1 cellular context compared by ENCODE assay signal in genomic region chr16:4614571-4615388, GRCh38.
TF ChIP-seq lines count a peak whose summit lies in the region.

UBALD1 (minus strand) TSS chr16:4614888; CDS start chr16:4614797, 91 bp downstream.

TF ChIP-seq in K562, 482 proteins besides CTCF, POLR2A, EP300 and RAD21 (continued from another document and continues in another):
- TF ChIP-seq SMAD3 (CRISPR knock-in tag; conservative IDR thresholded peaks at IDR 0.05): no peak
- TF ChIP-seq REST (CRISPR knock-in tag; IDR thresholded peaks at IDR 0.05; ENCODE audit: low read depth): no peak
- no peak for TF ChIP-seq ZNF695 (CRISPR knock-in tag; IDR thresholded peaks at IDR 0.05)
- no peak for TF ChIP-seq RFX7 (CRISPR knock-in tag; IDR thresholded peaks at IDR 0.05)
- TF ChIP-seq NR2C2 (CRISPR knock-in tag; IDR thresholded peaks at IDR 0.05): no peak; the same call in 1 of the 2 replicates
- peak; percentile 61; the same call in 1 of the 2 replicates for TF ChIP-seq NR2C2 (tag; IDR thresholded peaks at IDR 0.05)
- peak; percentile 55 for TF ChIP-seq VEZF1 (CRISPR knock-in tag; IDR thresholded peaks at IDR 0.05)
- no peak for TF ChIP-seq STAT5B (CRISPR knock-in tag; IDR thresholded peaks at IDR 0.05)
- TF ChIP-seq FOXA3 (CRISPR knock-in tag; conservative IDR thresholded peaks at IDR 0.05 in 1 of 2, IDR thresholded peaks at IDR 0.05 in 1 of 2): peak; percentile 86 to 91
- TF ChIP-seq RBM14 (IDR thresholded peaks at IDR 0.05; ENCODE audit: borderline replicate concordance, insufficient read depth, low read depth, low read length): no peak
- TF ChIP-seq ZBTB26 (CRISPR knock-in tag; IDR thresholded peaks at IDR 0.05): no peak
- peak; percentile 47; the same call in 1 of the 2 replicates for TF ChIP-seq MBD2 (IDR thresholded peaks at IDR 0.05; ENCODE audit: borderline replicate concordance, low read depth)
- TF ChIP-seq CBX5 (IDR thresholded peaks at IDR 0.05; ENCODE audit: borderline replicate concordance, low read depth): no peak
- TF ChIP-seq RBM15 (IDR thresholded peaks at IDR 0.05; ENCODE audit: insufficient read depth, low read length): no peak
- peak; percentile 57; the same call in 1 of the 2 replicates for TF ChIP-seq FOXA1 (IDR thresholded peaks at IDR 0.05; ENCODE audit: borderline replicate concordance)
- TF ChIP-seq MCM5 (IDR thresholded peaks at IDR 0.05; ENCODE audit: low read depth): no peak
- peak; percentile 83 for TF ChIP-seq ATF7 (IDR thresholded peaks at IDR 0.05)
- no peak for TF ChIP-seq NUFIP1 (IDR thresholded peaks at IDR 0.05; ENCODE audit: partially characterized antibody)
- no peak for TF ChIP-seq POLR3A (IDR thresholded peaks at IDR 0.05; ENCODE audit: borderline replicate concordance, extremely low read depth, insufficient read depth, insufficient read length)
- no peak for TF ChIP-seq PCBP2 (IDR thresholded peaks at IDR 0.05; ENCODE audit: low read depth, low read length, poor library complexity, severe bottlenecking)
- no peak for TF ChIP-seq ZNF785 (CRISPR knock-in tag; IDR thresholded peaks at IDR 0.05)
- peak; percentile 85 for TF ChIP-seq SUPT5H (IDR thresholded peaks at IDR 0.05)
- TF ChIP-seq ZBTB9 (CRISPR knock-in tag; IDR thresholded peaks at IDR 0.05): no peak; the same call in 1 of the 2 replicates
- no peak for TF ChIP-seq RFX5 (IDR thresholded peaks at IDR 0.05; ENCODE audit: low read depth, low read length)
- TF ChIP-seq NELFE (IDR thresholded peaks at IDR 0.05; ENCODE audit: insufficient read depth, insufficient read length): no peak
- TF ChIP-seq BACH1 (tag; IDR thresholded peaks at IDR 0.05): no peak
- TF ChIP-seq GTF2B (IDR thresholded peaks at IDR 0.05; ENCODE audit: extremely low read depth, insufficient read length): no peak
- TF ChIP-seq NFE2 (IDR thresholded peaks at IDR 0.05; ENCODE audit: low read depth): 0 out of 2 replicates have a peak, but pooled peaks have one; percentile 9
- no peak for TF ChIP-seq THRB (CRISPR knock-in tag; conservative IDR thresholded peaks at IDR 0.05)
- no peak for TF ChIP-seq KLF10 (CRISPR knock-in tag; IDR thresholded peaks at IDR 0.05)
- no peak for TF ChIP-seq ATF4 (CRISPR knock-in tag; IDR thresholded peaks at IDR 0.05)
- TF ChIP-seq TAF15 (IDR thresholded peaks at IDR 0.05; ENCODE audit: low read depth, low read length): no peak
- TF ChIP-seq LARP7 (IDR thresholded peaks at IDR 0.05): no peak
- no peak for TF ChIP-seq ILF3 (IDR thresholded peaks at IDR 0.05; ENCODE audit: borderline replicate concordance)
- no peak for TF ChIP-seq ZNF347 (CRISPR knock-in tag; IDR thresholded peaks at IDR 0.05; ENCODE audit: low read depth)
- peak; percentile 97 for TF ChIP-seq CXXC5 (CRISPR knock-in tag; IDR thresholded peaks at IDR 0.05)
- TF ChIP-seq RCOR1 (IDR thresholded peaks at IDR 0.05; ENCODE audit: borderline replicate concordance in 1 of 2, low read depth in 2 of 2, low read length in 2 of 2): peak in 1 of 2 experiments; percentile 44; a peak in 1 of 4 replicates
- TF ChIP-seq USF1 (CRISPR knock-in tag; IDR thresholded peaks at IDR 0.05): no peak; the same call in 1 of the 2 replicates
- TF ChIP-seq ZKSCAN3 (CRISPR knock-in tag; IDR thresholded peaks at IDR 0.05): no peak
- no peak for TF ChIP-seq PHB2 (IDR thresholded peaks at IDR 0.05; ENCODE audit: low read depth)
- TF ChIP-seq PREB (CRISPR knock-in tag; IDR thresholded peaks at IDR 0.05): no peak
- no peak for TF ChIP-seq ASH1L (IDR thresholded peaks at IDR 0.05; ENCODE audit: borderline replicate concordance, low read depth, partially characterized antibody)
- no peak for TF ChIP-seq NEUROD1 (IDR thresholded peaks at IDR 0.05; ENCODE audit: borderline replicate concordance, low read depth, low read length, partially characterized antibody)
- no peak for TF ChIP-seq KLF6 (CRISPR knock-in tag; IDR thresholded peaks at IDR 0.05; ENCODE audit: borderline replicate concordance)
- no peak for TF ChIP-seq ZNF140 (CRISPR knock-in tag; IDR thresholded peaks at IDR 0.05)
- TF ChIP-seq CHD2 (IDR thresholded peaks at IDR 0.05; ENCODE audit: low read depth, low read length): peak; percentile 28; the same call in 1 of the 2 replicates
- no peak for TF ChIP-seq TAF7 (tag; IDR thresholded peaks at IDR 0.05)
- no peak for TF ChIP-seq IFI16 (CRISPR knock-in tag; IDR thresholded peaks at IDR 0.05)
- no peak for TF ChIP-seq HOMEZ (CRISPR knock-in tag; IDR thresholded peaks at IDR 0.05)
